ENCODE assay signal across 8 cellular contexts in the genomic region with DNA sequence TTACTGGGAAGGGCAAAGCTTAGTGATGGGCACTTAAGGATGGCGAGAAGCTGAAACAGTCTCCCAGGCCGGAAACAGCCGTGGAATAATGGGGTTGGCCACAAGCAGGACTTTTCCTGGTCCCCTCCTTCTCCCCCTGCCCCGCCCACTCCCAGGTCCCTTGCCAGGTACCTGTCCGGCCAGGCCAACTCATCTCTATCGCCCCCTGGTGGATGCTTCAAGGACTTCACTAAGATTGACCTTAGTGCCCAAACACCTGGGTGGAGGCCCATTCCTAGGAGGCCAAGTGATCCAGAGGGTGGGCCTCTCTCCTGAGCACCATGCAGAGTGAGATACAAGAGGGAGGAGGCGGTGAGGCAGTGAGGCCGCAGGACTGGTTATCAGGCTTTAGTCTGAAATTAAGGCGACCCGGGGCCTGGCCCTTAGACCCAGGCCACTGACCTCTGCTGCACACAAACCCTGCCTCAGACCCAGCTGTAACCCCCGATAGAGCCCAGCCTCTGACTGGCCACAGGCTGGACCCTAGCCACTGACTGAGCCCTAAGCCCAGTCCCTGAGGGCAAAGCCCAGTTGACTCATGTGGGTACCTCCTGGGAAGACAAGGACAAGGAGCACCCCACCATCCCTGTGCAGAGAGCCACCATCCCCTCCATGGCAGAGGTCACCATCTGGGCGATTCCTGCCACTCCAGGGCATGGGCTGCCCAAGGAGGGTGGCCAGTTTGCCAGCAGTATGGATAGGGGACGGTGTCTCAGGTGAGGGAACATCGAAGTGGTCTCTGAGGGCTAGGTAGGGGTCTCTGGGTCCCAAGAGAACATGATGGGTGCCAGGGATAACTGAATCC. TPM values are rescaled to one million over a fixed set of nuclear protein-coding genes. Genes with fewer than 3 reads are reported as not detected.
DNase-seq lines count a peak whose midpoint lies in the region; ATAC-seq and TF ChIP-seq lines count a peak whose summit lies in the region.

No MANE protein-coding gene starts in this region.

- no peaks in the 10 kb centered on the region for H3K9me3 ChIP-seq in psoas muscle

- H3K27me3 ChIP-seq in psoas muscle (ENCODE audit: insufficient read depth in 3 of 3, low read length in 2 of 3): no peaks in the 10 kb centered on the region

- H3K4me1 ChIP-seq in psoas muscle: no peaks in the 10 kb centered on the region

- H3K36me3 ChIP-seq in psoas muscle (ENCODE audit: insufficient read depth in 1 of 2, low read depth in 1 of 2): no peaks in the 10 kb centered on the region

- DNase-seq in AG09319 (ENCODE audit: extremely low read depth, low read depth): no peak
- DNase-seq in NCI-H460 (ENCODE audit: extremely low read depth, low read depth): peak; percentile 24
- DNase-seq in activated T-cell treated with anti-CD3 and anti-CD28 coated beads, Interleukin-2, amount 50 U/mL, for 48 hours: peak; percentile 74 to 77
- peak; percentile 79 for DNase-seq in germinal center (ENCODE audit: low spot score)
- DNase-seq in psoas muscle: no peak

- TF ChIP-seq CTCF in AG09319 (IDR thresholded peaks at IDR 0.05; ENCODE audit: low read depth, low read length) (peak; percentile 55), psoas muscle (IDR thresholded peaks at IDR 0.05) (peak; percentile 62)

- no peak overlapping the region for H3K4me3 ChIP-seq in psoas muscle

- intact Hi-C loops in psoas muscle (cut with DNase I): loop anchor here (5.0 kb wide), 2 partner anchors 308 to 313 kb away; no protein-coding TSS in a partner anchor

- WGBS in psoas muscle, 3 donors: 63 to 70% (median 64%) methylated on average over 14 of the region's 14 CpGs

- ATAC-seq in GM19035 (IDR thresholded peaks at IDR 0.05; ENCODE audit: unreplicated experiment) (peak; percentile 65), psoas muscle (peak; percentile 51 to 75 (median 64)), HG02973 (IDR thresholded peaks at IDR 0.05; ENCODE audit: unreplicated experiment) (no peak), GM21515 (IDR thresholded peaks at IDR 0.05; ENCODE audit: unreplicated experiment) (no peak)

- no peak overlapping the region for H3K27ac ChIP-seq in psoas muscle

RNA-seq across cellular contexts. Expression of a gene that starts 37.6 kb away (rescaled TPM):
- 0.35 TPM in 1 of 2 replicates, not detected in the other for total RNA-seq in NCI-H460 (2014; rRNA removed; shearing (Covaris generic))
- not detected in 2 replicates for polyA plus RNA-seq in NCI-H460 (2014; cell fraction: nucleus; rRNA removed)
- total RNA-seq in psoas muscle: 1 to 10 TPM in 2 of 4 donors, under 1 TPM in 2; 0.37 to 1.8 (median 1.0) TPM
- polyA plus RNA-seq in psoas muscle: under 1 TPM; 0.28 to 0.95 (median 0.69) TPM

RNA-seq across cellular contexts. Expression of a gene that starts 41.7 kb away (rescaled TPM):
- 46.7 and 57.2 TPM in 2 replicates for total RNA-seq in NCI-H460 (2014; rRNA removed; shearing (Covaris generic))
- polyA plus RNA-seq in NCI-H460 (2014; cell fraction: nucleus; rRNA removed): 58.8 and 60.0 TPM in 2 replicates
- 10 to 100 TPM; 13.0 to 31.0 (median 15.5) TPM for total RNA-seq in psoas muscle
- polyA plus RNA-seq in psoas muscle: 10 to 100 TPM; 11.2 to 46.8 (median 15.5) TPM

RNA-seq across cellular contexts. Expression of a gene that starts 50.6 kb away (rescaled TPM):
- total RNA-seq in NCI-H460 (2014; rRNA removed; shearing (Covaris generic)): 19.5 and 21.4 TPM in 2 replicates
- 8.7 and 14.7 TPM in 2 replicates for polyA plus RNA-seq in NCI-H460 (2014; cell fraction: nucleus; rRNA removed)
- total RNA-seq in psoas muscle: 10 to 100 TPM in 1 of 4 donors, 1 to 10 TPM in 3; 8.2 to 11.2 (median 9.5) TPM
- polyA plus RNA-seq in psoas muscle: 10 to 100 TPM; 16.8 to 31.6 (median 20.1) TPM

Comparison
In these comparisons a context has a peak if more than half of its experiments do, and no peak if none do; other contexts are left out.
1. DNase-seq: peak in NCI-H460 (single experiment), activated T-cell treated with anti-CD3 and anti-CD28 coated beads, Interleukin-2, amount 50 U/mL, for 48 hours (2 of 2) and germinal center (single experiment); none in AG09319 (single experiment) and psoas muscle (0 of 2).
2. ATAC-seq: peak in GM19035 (single experiment) and psoas muscle (4 of 4); none in HG02973 (single experiment) and GM21515 (single experiment).